Comparison of ENCODE assay signal across 8 cellular contexts in genomic region chr14:105398044-105398725, GRCh38. TPM values are rescaled to one million over a fixed set of nuclear protein-coding genes. Genes with fewer than 3 reads are reported as not detected.
DNase-seq lines count a peak whose midpoint lies in the region; ATAC-seq and TF ChIP-seq lines count a peak whose summit lies in the region.

Gene TEX22 (plus strand): TSS chr14:105398538. CDS start chr14:105399341, 803 bp downstream.

- TF ChIP-seq CTCF in omental fat pad (IDR thresholded peaks at IDR 0.05), result no peak

- H3K9me3 ChIP-seq in SJCRH30 (replicated peaks), result peaks cover 13% of the 10 kb centered on the region; the same call in 1 of the 2 replicates

- peak; percentile 77 for DNase-seq in ELF-1 (ENCODE audit: low read depth, low spot score)
- DNase-seq in H4 (ENCODE audit: low spot score), result peak; percentile 50
- peak; percentile 64 for DNase-seq in M059J (ENCODE audit: low read depth)
- DNase-seq in SJCRH30, result peak; percentile 94 to 95
- peak; percentile 91 for DNase-seq in activated naive CD4-positive, alpha-beta T cell treated with Interleukin-2 at 50 U/mL for 16 hours
- DNase-seq in germinal center (ENCODE audit: low spot score), result peak; percentile 93
- peak; percentile 91 for DNase-seq in omental fat pad (ENCODE audit: low spot score)

- peaks cover 13% of the 10 kb centered on the region for H3K4me1 ChIP-seq in SJCRH30

- peaks cover 20% of the 10 kb centered on the region for H3K36me3 ChIP-seq in SJCRH30

- H3K27me3 ChIP-seq in SJCRH30, result no peaks in the 10 kb centered on the region

- H3K27ac ChIP-seq in SJCRH30 (peak within 1 kb of the TSS; percentile 81), temporal lobe (ENCODE audit: low read depth, low read length) (peak within 1 kb of the TSS; percentile 80)

- peak within 1 kb of the TSS; percentile 69 for H3K4me3 ChIP-seq in SJCRH30

- peak; percentile 91 for ATAC-seq in omental fat pad (ENCODE audit: low FRiP score)

RNA-seq across cellular contexts. Expression of gene TEX22, which starts in this region (rescaled TPM):
- total RNA-seq in H4 (2014; rRNA removed; shearing (Covaris generic)), result 0.04 TPM in 1 of 2 replicates, not detected in the other
- 0.07 TPM in 1 of 2 replicates, not detected in the other for total RNA-seq in M059J (2014; rRNA removed; shearing (Covaris generic))
- 0.06 and 0.20 TPM in 2 replicates for total RNA-seq in SJCRH30 (2014; rRNA removed; shearing (Covaris generic))
- total RNA-seq in omental fat pad, result under 1 TPM in 2 of 4 donors, not detected in 2; 0.24 to 0.47 TPM
- total RNA-seq in temporal lobe, result 0.25 TPM

Comparison
In these comparisons a context has a peak if more than half of its experiments do, and no peak if none do; other contexts are left out.
1. Peak in every context shown above with its lines: DNase-seq, ATAC-seq, H3K4me3 ChIP-seq and H3K27ac ChIP-seq.
2. Peak in DNase-seq in H4; RNA of the gene not detected or under 1 TPM.
3. Peak in DNase-seq in M059J; RNA of the gene not detected or under 1 TPM.
4. Peak in DNase-seq, H3K4me3 ChIP-seq and H3K27ac ChIP-seq in SJCRH30; RNA of the gene not detected or under 1 TPM.
5. Peak in DNase-seq and ATAC-seq in omental fat pad; RNA of the gene not detected or under 1 TPM.